In the genomic region with DNA sequence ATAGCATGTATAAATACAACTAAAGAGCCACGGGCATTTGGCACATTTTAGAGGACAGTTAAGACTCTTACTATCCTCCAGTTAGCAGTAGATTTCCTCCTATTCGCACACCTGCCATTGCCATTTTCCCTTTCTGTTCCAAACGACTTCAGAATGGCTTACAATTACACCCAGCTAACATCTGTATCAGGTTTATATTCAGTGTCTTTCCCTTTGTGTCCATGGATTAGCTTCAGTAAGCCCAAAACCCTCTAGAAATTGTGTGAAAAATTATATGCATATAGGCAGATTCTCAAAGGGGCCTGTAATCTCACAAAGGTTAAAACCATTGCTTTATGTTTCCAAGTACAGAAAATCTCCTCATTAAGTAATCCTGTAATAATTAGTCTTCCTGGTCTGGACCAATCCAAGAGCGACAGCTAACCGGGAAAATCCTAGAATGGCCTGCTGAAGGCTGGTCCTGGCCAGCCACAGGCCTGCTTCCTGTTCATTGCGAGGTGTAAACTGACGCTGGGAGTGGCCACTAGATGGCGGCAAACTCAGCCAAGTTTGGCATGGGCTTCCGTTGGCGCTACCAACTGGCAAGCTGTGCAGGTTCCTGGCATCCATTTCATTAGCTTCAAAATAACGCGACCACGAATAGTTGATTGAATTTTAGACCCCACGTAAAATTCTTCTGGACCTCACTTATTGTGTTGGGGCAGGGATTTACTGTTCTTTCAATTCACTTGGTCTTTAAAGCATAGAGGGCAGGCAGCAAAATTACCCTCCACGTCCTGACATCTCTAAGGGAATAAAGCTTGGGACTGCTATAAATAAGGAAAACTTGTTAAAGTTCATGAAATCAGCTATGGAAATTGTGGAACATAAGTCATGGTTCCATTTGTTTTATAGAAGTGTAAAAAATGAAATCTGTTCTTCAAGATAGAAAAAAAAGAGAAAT, we compare ENCODE assay signal across 9 cellular contexts. TPM values are rescaled to one million over a fixed set of nuclear protein-coding genes. Genes with fewer than 3 reads are reported as not detected.
A peak's percentile ranks its signal among the peaks of the same experiment; 100 is the strongest.
DNase-seq lines count a peak whose midpoint lies in the region; ATAC-seq, FAIRE-seq and TF ChIP-seq lines count a peak whose summit lies in the region.
"Had no signal": no experiment of that assay in that cellular context is flagged by ENCODE, and none has a peak within 500 bp of the region (broad histone marks: within the 10 kb centered on the region; RNA-seq: fewer than 3 reads in every experiment).

No MANE protein-coding gene starts in this region.

- TF ChIP-seq POLR2A in endothelial cell of umbilical vein (IDR thresholded peaks at IDR 0.05; ENCODE audit: low read depth, low read length), result no peak

- peak; percentile 88 to 92 for TF ChIP-seq CTCF in endothelial cell of umbilical vein (IDR thresholded peaks at IDR 0.05; ENCODE audit: extremely low read depth in 1 of 2, insufficient read depth in 1 of 2, low read depth in 1 of 2, low read length in 2 of 2)

- peaks cover 14 to 53% (median 29%) of the 10 kb centered on the region in 3 donors for H3K36me3 Mint-ChIP-seq in CD8-positive, alpha-beta memory T cell

- H3K9me3 ChIP-seq in CD8-positive, alpha-beta memory T cell (ENCODE audit: low read length), result no peaks in the 10 kb centered on the region
- no peaks in the 10 kb centered on the region for H3K9me3 ChIP-seq in endothelial cell of umbilical vein (replicated peaks; ENCODE audit: control insufficient read depth, insufficient read depth, low read length)

- no TSS peak for BruUV-seq in endothelial cell of umbilical vein (replicated peaks; lab: Mats Ljungman, UMichigan)

- peaks cover 85 to 95% (median 94%) of the 10 kb centered on the region in 3 donors for H3K4me1 Mint-ChIP-seq in CD8-positive, alpha-beta memory T cell

- H3K9ac ChIP-seq in endothelial cell of umbilical vein (replicated peaks; ENCODE audit: extremely low read depth, insufficient read depth, low read length), result no peak overlapping the region

- POLR2A ChIA-PET in CD8-positive, alpha-beta memory T cell (lab: Charles Lee), result interaction anchor here (0.6 to 3.2 kb wide), 15 partner anchors 11 to 156 kb away, joined by 3 to 22 read pairs (median 5); no protein-coding TSS in a partner anchor
- POLR2A ChIA-PET in endothelial cell of umbilical vein (lab: Charles Lee), result no interaction called here

- FAIRE-seq in endothelial cell of umbilical vein (lab: Jason Lieb, UNC), result peak; percentile 100

- H3K4me3 Mint-ChIP-seq in CD8-positive, alpha-beta memory T cell, result peak overlapping the region; percentile 5 to 67 (median 50)

- no peaks in the 10 kb centered on the region for H3K27me3 Mint-ChIP-seq in CD8-positive, alpha-beta memory T cell

- H3K9me3 Mint-ChIP-seq in CD8-positive, alpha-beta memory T cell, result peaks cover 0 to 4% (median 1%) of the 10 kb centered on the region in 5 donors

- CTCF ChIA-PET in CD8-positive, alpha-beta memory T cell (lab: Charles Lee), result interaction anchor here (0.6 to 6.3 kb wide), 51 partner anchors 9 to 288 kb away, joined by 3 to 110 read pairs (median 6); partner anchors contain the start of genes APLF, ARHGAP25 and FBXO48
- CTCF ChIA-PET in endothelial cell of umbilical vein (lab: Charles Lee), result interaction anchor here (0.6 to 3.9 kb wide), 62 partner anchors 10 to 290 kb away, joined by 3 to 149 read pairs (median 8); partner anchors contain the start of genes APLF and FBXO48

- no peak overlapping the region for H3K27ac ChIP-seq in CD8-positive, alpha-beta memory T cell (ENCODE audit: low read depth, low read length)
- H3K27ac ChIP-seq in endothelial cell of umbilical vein (ENCODE audit: insufficient read depth, low read depth, low read length), result no peak overlapping the region
- H3K27ac ChIP-seq: epithelial cell of prostate had no signal

- peak; percentile 92 for ATAC-seq in GM19468 (IDR thresholded peaks at IDR 0.05; ENCODE audit: extremely low read depth, unreplicated experiment)

- DNase-seq in CD8-positive, alpha-beta memory T cell, result peak; percentile 82 to 93 (median 89)
- DNase-seq in HT1080 (ENCODE audit: low read depth) (peak; percentile 86), NOMO-1 (lab: John Stamatoyannopoulos, UW; ENCODE audit: unreplicated experiment in 2 of 2) (peak; percentile 69 to 84), endothelial cell of umbilical vein (ENCODE audit: low read depth, low spot score) (peak; percentile 91), myocyte (ENCODE audit: low read depth) (peak; percentile 89)
- DNase-seq in activated CD8-positive, alpha-beta memory T cell treated with anti-CD3 and anti-CD28 coated beads for 48 hours (ENCODE audit: low read depth in 2 of 3, low spot score in 2 of 3), result peak; percentile 74 to 90 (median 78)
- DNase-seq in stimulated activated CD8-positive, alpha-beta memory T cell treated with anti-CD3 and anti-CD28 coated beads, Interleukin-7, amount 100 ng/mL, for 4 hours (ENCODE audit: low read depth in 2 of 2), result peak; percentile 78

- H2AFZ ChIP-seq in endothelial cell of umbilical vein (ENCODE audit: low read depth, low read length), result no peak overlapping the region

- H3K79me2 ChIP-seq in endothelial cell of umbilical vein (ENCODE audit: control insufficient read depth, insufficient read depth, low read length), result no peaks in the 10 kb centered on the region

- H3K27me3 ChIP-seq in CD8-positive, alpha-beta memory T cell (ENCODE audit: insufficient read depth, low read length, poor library complexity, severe bottlenecking), result no peaks in the 10 kb centered on the region
- H3K27me3 ChIP-seq in endothelial cell of umbilical vein (ENCODE audit: control insufficient read depth in 2 of 2, insufficient read depth in 2 of 2, low read length in 2 of 2), result peaks cover 0 to 4% of the 10 kb centered on the region in 2 experiments

- no peaks in the 10 kb centered on the region for H4K20me1 ChIP-seq in endothelial cell of umbilical vein (replicated peaks; ENCODE audit: control insufficient read depth, extremely low read depth, insufficient read depth, low read length)

- H3K9me1 ChIP-seq in endothelial cell of umbilical vein (replicated peaks; ENCODE audit: control insufficient read depth, extremely low read depth, insufficient read depth, low read length), result no peaks in the 10 kb centered on the region

- no peaks in the 10 kb centered on the region for H3K36me3 ChIP-seq in CD8-positive, alpha-beta memory T cell (ENCODE audit: insufficient read depth, low read length)
- H3K36me3 ChIP-seq in endothelial cell of umbilical vein (ENCODE audit: control insufficient read depth in 2 of 2, extremely low read depth in 1 of 2, insufficient read depth in 2 of 2, low read length in 2 of 2), result no peaks in the 10 kb centered on the region

- H3K4me1 ChIP-seq in CD8-positive, alpha-beta memory T cell (ENCODE audit: insufficient read depth, low read length), result peaks cover 91% of the 10 kb centered on the region
- H3K4me1 ChIP-seq in endothelial cell of umbilical vein (ENCODE audit: control insufficient read depth, extremely low read depth, insufficient read depth, low read length), result peaks cover 7% of the 10 kb centered on the region

- intact Hi-C loops in endothelial cell of umbilical vein (cut with micrococcal nuclease), result loop anchor here (1.0 to 2.0 kb wide), 7 partner anchors 23 to 174 kb away; no protein-coding TSS in a partner anchor

- H3K4me3 ChIP-seq in CD8-positive, alpha-beta memory T cell (ENCODE audit: low read length), result peak overlapping the region; percentile 11
- H3K4me3 ChIP-seq in endothelial cell of umbilical vein (replicated peaks in 1 of 3; ENCODE audit: insufficient read depth in 1 of 3, low read depth in 1 of 3, low read length in 3 of 3), result no peak overlapping the region

- H3K27ac Mint-ChIP-seq in CD8-positive, alpha-beta memory T cell, result peak overlapping the region; percentile 66 to 97 (median 92)

- dilution Hi-C loops in endothelial cell of umbilical vein (cut with MboI; ENCODE audit: extremely low pct_ligation_motif_present, low sequenced_read_pairs), result no loop called here

- H3K4me2 ChIP-seq in endothelial cell of umbilical vein (ENCODE audit: insufficient read depth, low read length), result no peak overlapping the region

TF ChIP-seq in endothelial cell of umbilical vein, 7 proteins besides CTCF, POLR2A, EP300 and RAD21:
- no peak for TF ChIP-seq JUN (IDR thresholded peaks at IDR 0.05; ENCODE audit: borderline replicate concordance, insufficient read depth, insufficient read length, low read depth)
- TF ChIP-seq FOS (IDR thresholded peaks at IDR 0.05; ENCODE audit: borderline replicate concordance, insufficient read depth, low read length), result no peak
- TF ChIP-seq, protein P1, sequence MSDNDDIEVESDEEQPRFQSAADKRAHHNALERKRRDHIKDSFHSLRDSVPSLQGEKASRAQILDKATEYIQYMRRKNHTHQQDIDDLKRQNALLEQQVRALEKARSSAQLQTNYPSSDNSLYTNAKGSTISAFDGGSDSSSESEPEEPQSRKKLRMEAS (IDR thresholded peaks at IDR 0.05; ENCODE audit: insufficient read depth, insufficient read length), result no peak
- TF ChIP-seq EZH2 (IDR thresholded peaks at IDR 0.05; ENCODE audit: borderline replicate concordance, low read depth, low read length, severe bottlenecking), result no peak
- no peak for TF ChIP-seq GATA2 (IDR thresholded peaks at IDR 0.05; ENCODE audit: insufficient read depth, insufficient read length, low read depth, low read length)
- no peak for TF ChIP-seq MYC (IDR thresholded peaks at IDR 0.05; ENCODE audit: low read depth, low read length)
- TF ChIP-seq POLR2AphosphoS5 (IDR thresholded peaks at IDR 0.05; ENCODE audit: insufficient read depth, low read depth, low read length), result no peak
TF ChIP-seq in endothelial cell of umbilical vein: peak in this region for 0.

RNA-seq across cellular contexts. Expression of gene ARHGAP25, which starts 17.1 kb away (rescaled TPM):
- 10 to 100 TPM; 74.7 to 75.2 TPM for total RNA-seq in CD8-positive, alpha-beta memory T cell
- 200 TPM for polyA plus RNA-seq in CD8-positive, alpha-beta memory T cell
- not detected in 2 replicates for total RNA-seq in HT1080 (2014; rRNA removed; shearing (Covaris generic))
- polyA plus RNA-seq in HT1080 (2015; cell fraction: cytosol; rRNA removed), result 0.63 TPM in 1 of 2 replicates, not detected in the other
- not detected in 2 replicates for polyA plus RNA-seq in HT1080 (2015; cell fraction: nucleus; rRNA removed)
- 1.2 and 2.0 TPM in 2 replicates for total RNA-seq in endothelial cell of umbilical vein
- polyA plus RNA-seq in endothelial cell of umbilical vein, result 0.50 and 0.64 TPM in 2 replicates
- polyA plus RNA-seq in endothelial cell of umbilical vein (2011; cell fraction: cytosol; rRNA removed), result 0.66 and 0.68 TPM in 2 replicates
- 0.58 and 0.60 TPM in 2 replicates for polyA plus RNA-seq in endothelial cell of umbilical vein (2011; cell fraction: nucleus; rRNA removed)
- polyA plus RNA-seq in endothelial cell of umbilical vein (2012), result 0.28 and 0.31 TPM in 2 replicates
- 0.64 and 0.83 TPM in 2 replicates for polyA minus RNA-seq in endothelial cell of umbilical vein
- not detected for polyA minus RNA-seq in endothelial cell of umbilical vein (2011; cell fraction: cytosol; rRNA and poly(A)+ RNA removed)
- polyA minus RNA-seq in endothelial cell of umbilical vein (2011; cell fraction: nucleus; rRNA and poly(A)+ RNA removed), result 1.4 and 1.9 TPM in 2 replicates
- total RNA-seq in myocyte, result not detected in 2 replicates
- polyA plus RNA-seq in myocyte (2012), result 0.19 TPM

Comparison
In these comparisons a context has a peak if more than half of its experiments do, and no peak if none do; other contexts are left out.
1. RNA of gene ARHGAP25, which starts 17.1 kb away (total RNA-seq): 74.7 to 75.2 TPM in CD8-positive, alpha-beta memory T cell; 1.2 to 2.0 TPM in endothelial cell of umbilical vein, not detected in HT1080 and not detected in myocyte; every median in the first group is over 10 times any median in the second.
2. Peak in every context shown above with its lines, with median percentiles within 50 percentile points of each other: DNase-seq.